17 cellular contexts compared by ENCODE assay signal in genomic region chr1:51966559-51966958, GRCh38. TPM values are rescaled to one million over a fixed set of nuclear protein-coding genes. Genes with fewer than 3 reads are reported as not detected.
A peak's percentile ranks its signal among the peaks of the same experiment; 100 is the strongest.
DNase-seq lines count a peak whose midpoint lies in the region; ATAC-seq, FAIRE-seq and TF ChIP-seq lines count a peak whose summit lies in the region.
"Had no signal": no experiment of that assay in that cellular context is flagged by ENCODE, and none has a peak within 500 bp of the region (broad histone marks: within the 10 kb centered on the region; RNA-seq: fewer than 3 reads in every experiment).

No MANE protein-coding gene starts in this region.

- H3K36me3 ChIP-seq in SK-N-SH (replicated peaks in 1 of 2; ENCODE audit: control insufficient read depth in 1 of 2, insufficient read depth in 2 of 2, low read length in 1 of 2) (peaks cover 0 to 21% of the 10 kb centered on the region in 2 experiments), OCI-LY7 (ENCODE audit: insufficient read depth, low read length) (no peaks in the 10 kb centered on the region), K562 (ENCODE audit: control insufficient read depth, insufficient read depth, low read length) (no peaks in the 10 kb centered on the region), HepG2 (replicated peaks in 1 of 2; ENCODE audit: control insufficient read depth in 1 of 2, insufficient read depth in 2 of 2, low read length in 2 of 2) (no peaks in the 10 kb centered on the region)
- H3K36me3 ChIP-seq: BLaER1 had no signal

- TF ChIP-seq CTCF in SK-N-SH (IDR thresholded peaks at IDR 0.05), result no peak
- TF ChIP-seq CTCF in OCI-LY7 (conservative IDR thresholded peaks at IDR 0.05; ENCODE audit: low read length), result no peak
- 0 out of 6 replicates have a peak, but pooled peaks of 1 of the 3 experiments have one; percentile 11 for TF ChIP-seq CTCF in K562 (IDR thresholded peaks at IDR 0.05 in 2 of 3, conservative IDR thresholded peaks at IDR 0.05 in 1 of 3; ENCODE audit: insufficient read depth in 2 of 3, low read depth in 1 of 3, low read length in 3 of 3)
- TF ChIP-seq CTCF in HepG2 (CRISPR knock-in tag; IDR thresholded peaks at IDR 0.05), result no peak

- DNase-seq in SK-N-SH (no peak), OCI-LY7 (ENCODE audit: low spot score) (no peak), K562 (ENCODE audit: extremely low read depth in 1 of 4, low spot score in 3 of 4) (peak in 1 of 4 experiments; percentile 38), cerebellar cortex (ENCODE audit: low spot score) (no peak), HepG2 (ENCODE audit: low spot score) (no peak), RCC 7860 (ENCODE audit: low spot score) (no peak)
- DNase-seq in activated naive CD4-positive, alpha-beta T cell treated with anti-CD3 and anti-CD28 coated beads for 36 hours, result no peak
- DNase-seq: CD8-positive, alpha-beta T cell; NCI-H2081 treated with DMSO at 0.1 percent for 48 hours; NCI-H748 treated with DMSO at 0.1 percent for 48 hours; Right ventricle myocardium superior had no signal

- no peaks in the 10 kb centered on the region for H3K27me3 Mint-ChIP-seq in activated naive CD4-positive, alpha-beta T cell treated with anti-CD3 and anti-CD28 coated beads for 36 hours (ENCODE audit: low read depth)

- H3K27ac Mint-ChIP-seq in activated naive CD4-positive, alpha-beta T cell treated with anti-CD3 and anti-CD28 coated beads for 36 hours, result no peak overlapping the region
- H3K27ac Mint-ChIP-seq: CD8-positive, alpha-beta T cell had no signal

- TF ChIP-seq RAD21 in SK-N-SH (IDR thresholded peaks at IDR 0.05; ENCODE audit: low read length), result no peak
- peak in 1 of 2 experiments; percentile 26; a peak in 2 of 4 replicates for TF ChIP-seq RAD21 in K562 (CRISPR knock-in tag; conservative IDR thresholded peaks at IDR 0.05 in 1 of 2, IDR thresholded peaks at IDR 0.05 in 1 of 2)
- no peak for TF ChIP-seq RAD21 in HepG2 (CRISPR knock-in tag; IDR thresholded peaks at IDR 0.05)

- H3K4me3 ChIP-seq in SK-N-SH (ENCODE audit: low read depth in 2 of 2, low read length in 1 of 2) (no peak overlapping the region), OCI-LY7 (ENCODE audit: low read depth, low read length, poor library complexity, severe bottlenecking) (no peak overlapping the region), K562 (no peak overlapping the region), HepG2 (replicated peaks in 1 of 3; ENCODE audit: insufficient read depth in 1 of 3, low read depth in 2 of 3, low read length in 3 of 3) (no peak overlapping the region)
- H3K4me3 ChIP-seq: BLaER1, HAP-1 had no signal

- peak; percentile 44 for FAIRE-seq in K562 (lab: Jason Lieb, UNC)
- no peak for FAIRE-seq in HepG2 (lab: Jason Lieb, UNC)
- FAIRE-seq in RCC 7860 (lab: Jason Lieb, UNC), result no peak
- FAIRE-seq: HTR-8/SVneo had no signal

- BruUV-seq in OCI-LY7 (replicated peaks; lab: Mats Ljungman, UMichigan) (no TSS peak), K562 (replicated peaks; lab: Mats Ljungman, UMichigan) (no TSS peak), HepG2 (replicated peaks; lab: Mats Ljungman, UMichigan) (no TSS peak)

- H3K27ac ChIP-seq in SK-N-SH (ENCODE audit: low read depth in 2 of 2, low read length in 1 of 2) (no peak overlapping the region), OCI-LY7 (ENCODE audit: low read depth, low read length, poor library complexity, severe bottlenecking) (no peak overlapping the region), K562 (ENCODE audit: extremely low read depth, low read depth, low read length) (no peak overlapping the region), HepG2 (ENCODE audit: extremely low read length, insufficient read depth, low read length) (no peak overlapping the region)
- H3K27ac ChIP-seq: BLaER1, HL-60 had no signal

- TF ChIP-seq EP300 in SK-N-SH (IDR thresholded peaks at IDR 0.05; ENCODE audit: borderline replicate concordance in 1 of 2, low read depth in 1 of 2, low read length in 1 of 2) (no peak), K562 (IDR thresholded peaks at IDR 0.05; ENCODE audit: low read length) (peak; percentile 60; the same call in 1 of the 2 replicates), HepG2 (IDR thresholded peaks at IDR 0.05; ENCODE audit: low read depth in 2 of 2, low read length in 2 of 2) (no peak), HepG2 (CRISPR knock-in tag; IDR thresholded peaks at IDR 0.05; ENCODE audit: borderline replicate concordance) (no peak)

- H3K4me1 Mint-ChIP-seq in activated naive CD4-positive, alpha-beta T cell treated with anti-CD3 and anti-CD28 coated beads for 36 hours (ENCODE audit: low read depth), result no peaks in the 10 kb centered on the region

- ATAC-seq in SK-N-SH treated with all-trans-retinoic acid at 6 μM for 48 hours (no peak), K562 (peak; percentile 46), HepG2 (no peak)
- ATAC-seq: CD8-positive, alpha-beta T cell; Panc1 had no signal

- H3K36me3 Mint-ChIP-seq in activated naive CD4-positive, alpha-beta T cell treated with anti-CD3 and anti-CD28 coated beads for 36 hours (ENCODE audit: low read depth), result no peaks in the 10 kb centered on the region
- H3K36me3 Mint-ChIP-seq: CD8-positive, alpha-beta T cell had no signal

- H3F3A ChIP-seq in SK-N-SH (replicated peaks; ENCODE audit: insufficient read depth), result peaks cover 12% of the 10 kb centered on the region

- CTCF ChIA-PET in SK-N-SH (lab: Yijun Ruan, JAX) (no interaction called here), OCI-LY7 (lab: Charles Lee; ENCODE audit: unreplicated experiment) (no interaction called here), K562 (lab: Yijun Ruan, JAX; ENCODE audit: low intra/inter-chr PET ratio) (no interaction called here), HepG2 (lab: Yijun Ruan, JAX; ENCODE audit: low intra/inter-chr PET ratio, low total read pairs) (no interaction called here)
- CTCF ChIA-PET in activated naive CD4-positive, alpha-beta T cell treated with anti-CD3 and anti-CD28 coated beads for 36 hours (lab: Charles Lee), result interaction anchor here (1.1 to 1.5 kb wide), 2 partner anchors 21 to 35 kb away, joined by 3 read pairs; no protein-coding TSS in a partner anchor

- no peaks in the 10 kb centered on the region for H4K20me1 ChIP-seq in SK-N-SH (ENCODE audit: insufficient read depth)
- no peaks in the 10 kb centered on the region for H4K20me1 ChIP-seq in OCI-LY7 (ENCODE audit: insufficient read depth, low read length)
- no peaks in the 10 kb centered on the region for H4K20me1 ChIP-seq in K562 (replicated peaks; ENCODE audit: control insufficient read depth, insufficient read depth, low read length)
- H4K20me1 ChIP-seq in HepG2 (ENCODE audit: insufficient read depth, low read length), result no peaks in the 10 kb centered on the region
- H4K20me1 ChIP-seq: BLaER1 had no signal

- H3K9me3 Mint-ChIP-seq in activated naive CD4-positive, alpha-beta T cell treated with anti-CD3 and anti-CD28 coated beads for 36 hours, result no peaks in the 10 kb centered on the region
- H3K9me3 Mint-ChIP-seq: CD8-positive, alpha-beta T cell had no signal

- intact Hi-C loops in OCI-LY7 (cut with micrococcal nuclease; ENCODE audit: unreplicated experiment) (no loop called here), K562 (cut with micrococcal nuclease) (no loop called here), HepG2 (cut with micrococcal nuclease; ENCODE audit: unreplicated experiment) (no loop called here)
- intact Hi-C loops in activated naive CD4-positive, alpha-beta T cell treated with anti-CD3 and anti-CD28 coated beads for 36 hours (cut with micrococcal nuclease), result no loop called here

- H3K9me1 ChIP-seq in K562 (ENCODE audit: control insufficient read depth, insufficient read depth, low read length), result no peaks in the 10 kb centered on the region

- H3K4me2 ChIP-seq in SK-N-SH (no peak overlapping the region), OCI-LY7 (ENCODE audit: low read length) (no peak overlapping the region), K562 (ENCODE audit: insufficient read depth, low read length) (no peak overlapping the region), HepG2 (ENCODE audit: low read depth, low read length) (no peak overlapping the region)
- H3K4me2 ChIP-seq: BLaER1 had no signal

- H3K9me2 ChIP-seq in SK-N-SH (no peaks in the 10 kb centered on the region), OCI-LY7 (ENCODE audit: insufficient read depth, low read length) (no peaks in the 10 kb centered on the region)

- in situ Hi-C loops in K562 (cut with MboI), result no loop called here
- in situ Hi-C loops in HepG2 (cut with HindIII; ENCODE audit: extremely low pct_ligation_motif_present, low pct_unique_long_range_greater_than_20kb), result no loop called here

- TF ChIP-seq POLR2A in K562 (conservative IDR thresholded peaks at IDR 0.05), result no peak
- no peak for TF ChIP-seq POLR2A in HepG2 (IDR thresholded peaks at IDR 0.05; ENCODE audit: insufficient read depth in 1 of 2, low read depth in 2 of 2, low read length in 2 of 2)

- H3K79me2 ChIP-seq in SK-N-SH (ENCODE audit: insufficient read depth) (peaks cover 85% of the 10 kb centered on the region), OCI-LY7 (ENCODE audit: insufficient read depth, low read depth, low read length) (no peaks in the 10 kb centered on the region), K562 (ENCODE audit: control insufficient read depth, insufficient read depth, low read length) (no peaks in the 10 kb centered on the region), HepG2 (ENCODE audit: insufficient read depth, low read length) (no peaks in the 10 kb centered on the region)

- no peak overlapping the region for H3K4me3 Mint-ChIP-seq in activated naive CD4-positive, alpha-beta T cell treated with anti-CD3 and anti-CD28 coated beads for 36 hours
- H3K4me3 Mint-ChIP-seq: CD8-positive, alpha-beta T cell had no signal

- H3K9ac ChIP-seq in SK-N-SH (no peak overlapping the region), K562 (ENCODE audit: insufficient read depth in 1 of 2, low read depth in 2 of 2, low read length in 2 of 2) (peak overlapping the region in 1 of 2 experiments; percentile 39; a peak in 1 of 4 replicates), HepG2 (ENCODE audit: insufficient read depth, low read depth, low read length) (no peak overlapping the region)
- H3K9ac ChIP-seq: BLaER1 had no signal

- H3K4me1 ChIP-seq in SK-N-SH (ENCODE audit: control insufficient read depth in 1 of 2, insufficient read depth in 2 of 2, low read depth in 1 of 2, low read length in 1 of 2), result peaks cover 0 to 41% of the 10 kb centered on the region in 2 experiments; a peak in 2 of 4 replicates
- H3K4me1 ChIP-seq in OCI-LY7 (ENCODE audit: insufficient read depth, low read length, poor library complexity, severe bottlenecking), result peaks cover 15% of the 10 kb centered on the region
- peaks cover 11 to 38% of the 10 kb centered on the region in 2 experiments for H3K4me1 ChIP-seq in K562 (replicated peaks in 1 of 2; ENCODE audit: control insufficient read depth in 2 of 2, insufficient read depth in 2 of 2, low read length in 2 of 2)
- H3K4me1 ChIP-seq in HepG2 (ENCODE audit: insufficient read depth, low read length), result peaks cover 36% of the 10 kb centered on the region

- 94% methylated on average over 2 of the region's 2 CpGs for WGBS in SK-N-SH (ENCODE audit: low lambda C conversion rate)
- WGBS in K562 (ENCODE audit: insufficient coverage, low coverage, missing lambda C conversion rate), result 6% methylated on average over 2 of the region's 2 CpGs
- WGBS in HepG2 (ENCODE audit: low lambda C conversion rate), result 80% methylated on average over 2 of the region's 2 CpGs

- POLR2A ChIA-PET in SK-N-SH (lab: Yijun Ruan, JAX) (no interaction called here), OCI-LY7 (lab: Charles Lee) (no interaction called here), K562 (lab: Yijun Ruan, JAX) (interaction anchor here (0.9 to 1.1 kb wide), 3 partner anchors 11 to 87 kb away, joined by 3 to 4 read pairs (median 3); no protein-coding TSS in a partner anchor), HepG2 (lab: Yijun Ruan, JAX) (no interaction called here)

- H3K27me3 ChIP-seq in SK-N-SH (ENCODE audit: insufficient read depth) (no peaks in the 10 kb centered on the region), K562 (ENCODE audit: control insufficient read depth in 2 of 2, insufficient read depth in 2 of 2, low read length in 2 of 2) (no peaks in the 10 kb centered on the region), HepG2 (ENCODE audit: control insufficient read depth in 1 of 2, insufficient read depth in 2 of 2, low read length in 2 of 2) (no peaks in the 10 kb centered on the region)
- H3K27me3 ChIP-seq: BLaER1 had no signal

- H3K9me3 ChIP-seq in SK-N-SH, result no peaks in the 10 kb centered on the region
- no peaks in the 10 kb centered on the region for H3K9me3 ChIP-seq in OCI-LY7 (ENCODE audit: low read length)
- H3K9me3 ChIP-seq in K562 (replicated peaks; ENCODE audit: control insufficient read depth, insufficient read depth, low read depth, low read length), result no peaks in the 10 kb centered on the region
- H3K9me3 ChIP-seq in HepG2 (ENCODE audit: low read length), result no peaks in the 10 kb centered on the region
- H3K9me3 ChIP-seq: BLaER1, HAP-1 had no signal

- H2AFZ ChIP-seq in SK-N-SH (ENCODE audit: low read depth), result no peak overlapping the region
- H2AFZ ChIP-seq in OCI-LY7 (ENCODE audit: low read length), result peak overlapping the region; percentile 9; the same call in 1 of the 2 replicates
- no peak overlapping the region for H2AFZ ChIP-seq in K562 (ENCODE audit: low read depth, low read length)
- no peak overlapping the region for H2AFZ ChIP-seq in HepG2 (ENCODE audit: low read length)

RNA-seq across cellular contexts. Expression of gene RAB3B, which starts 23.9 kb away (rescaled TPM):
- polyA plus RNA-seq in SK-N-SH (2012; rRNA removed) (10.2 and 12.4 TPM in 2 replicates), K562 (2011; rRNA removed) (0.07 TPM in 2 replicates), K562 (2014; fragmentation: Illumina TruSeq; extraction: Trizol) (0.44 and 0.45 TPM in 2 replicates), K562 (2014; fragmentation: Nextera tagmentation; extraction: Ambion mirVana) (under 1 TPM; 0.13 to 0.14 TPM), K562 (2014; rRNA removed) (0.19 and 0.27 TPM in 2 replicates), HepG2 (2011; rRNA removed) (1.2 and 1.7 TPM in 2 replicates)
- polyA plus RNA-seq in SK-N-SH (2012; cell fraction: cytosol; rRNA removed), result 11.4 and 12.8 TPM in 2 replicates
- polyA plus RNA-seq in SK-N-SH (2012; cell fraction: nucleus; rRNA removed), result 9.2 and 15.1 TPM in 2 replicates
- total RNA-seq in OCI-LY7 (2014; rRNA removed; shearing (Covaris generic)), result 0.03 and 0.05 TPM in 2 replicates
- total RNA-seq in OCI-LY7 (2022) (not detected in 2 replicates), K562 (2014; rRNA removed) (0.18 and 0.33 TPM in 2 replicates), K562 (2014; rRNA removed; fragmentation: Illumina TruSeq; extraction: Trizol) (0.40 and 0.51 TPM in 2 replicates), K562 (2015; rRNA removed; fragmentation: Illumina TruSeq; extraction: Trizol) (0.34 and 0.43 TPM in 2 replicates), K562 (2021) (0.34 and 0.47 TPM in 2 replicates), HepG2 (2016; rRNA removed; fragmentation: Illumina TruSeq; extraction: Trizol) (1.0 and 1.9 TPM in 2 replicates)
- 0.12 and 0.18 TPM in 2 replicates for total RNA-seq in K562 (2011; cell fraction: chromatin; rRNA removed; ENCODE audit: low replicate concordance)
- total RNA-seq in K562 (2011; cell fraction: nucleolus; rRNA removed), result under 0.01 and 0.13 TPM in 2 replicates
- total RNA-seq in K562 (2011; cell fraction: nucleoplasm; rRNA removed), result 0.22 and 0.23 TPM in 2 replicates
- polyA plus RNA-seq in K562 (2011; cell fraction: cytosol; rRNA removed), result 0.04 and 0.06 TPM in 2 replicates
- polyA plus RNA-seq in K562 (2011; cell fraction: nucleus; rRNA removed), result 0.06 and 0.07 TPM in 2 replicates
- polyA plus RNA-seq in K562 (2012), result 0.44 and 1.3 TPM in 2 replicates
- 0.12 and 0.14 TPM in 2 replicates for polyA minus RNA-seq in K562 (2011; rRNA and poly(A)+ RNA removed)
- 0.10 and 0.18 TPM in 2 replicates for polyA minus RNA-seq in K562 (2011; cell fraction: cytosol; rRNA and poly(A)+ RNA removed)
- polyA minus RNA-seq in K562 (2011; cell fraction: nucleus; rRNA and poly(A)+ RNA removed), result under 0.01 TPM in 2 replicates
- under 1 TPM; 0.10 to 0.12 TPM for total RNA-seq in activated naive CD4-positive, alpha-beta T cell treated with anti-CD3 and anti-CD28 coated beads for 36 hours
- 0.09 and 0.10 TPM in 2 replicates for total RNA-seq in HepG2 (2016; cell fraction: cytosol; rRNA removed; fragmentation: Illumina TruSeq; extraction: Trizol; ENCODE audit: low read depth)
- total RNA-seq in HepG2 (2016; cell fraction: insoluble cytoplasmic fraction; rRNA removed; fragmentation: Illumina TruSeq; extraction: Trizol), result 1.2 and 1.6 TPM in 2 replicates
- total RNA-seq in HepG2 (2016; cell fraction: membrane; rRNA removed; fragmentation: Illumina TruSeq; extraction: Trizol), result 0.31 and 0.43 TPM in 2 replicates
- total RNA-seq in HepG2 (2016; cell fraction: nucleus; rRNA removed; fragmentation: Illumina TruSeq; extraction: Trizol), result 0.65 and 0.81 TPM in 2 replicates
- polyA plus RNA-seq in HepG2 (2011; cell fraction: cytosol; rRNA removed), result 0.72 and 1.6 TPM in 2 replicates
- 0.72 and 1.2 TPM in 2 replicates for polyA plus RNA-seq in HepG2 (2011; cell fraction: nucleus; rRNA removed)
- 0.64 and 1.5 TPM in 2 replicates for polyA plus RNA-seq in HepG2 (2012)
- 0.07 and 0.08 TPM in 2 replicates for polyA plus RNA-seq in HepG2 (2016; cell fraction: cytosol; fragmentation: Illumina TruSeq; extraction: Trizol; ENCODE audit: low read depth)
- 0.94 and 1.3 TPM in 2 replicates for polyA plus RNA-seq in HepG2 (2016; cell fraction: insoluble cytoplasmic fraction; fragmentation: Illumina TruSeq; extraction: Trizol; ENCODE audit: low read depth)
- 0.19 and 0.23 TPM in 2 replicates for polyA plus RNA-seq in HepG2 (2016; cell fraction: membrane; fragmentation: Illumina TruSeq; extraction: Trizol; ENCODE audit: low read depth)
- 0.75 and 0.93 TPM in 2 replicates for polyA plus RNA-seq in HepG2 (2016; cell fraction: nucleus; fragmentation: Illumina TruSeq; extraction: Trizol; ENCODE audit: insufficient read depth, low read depth)
- polyA minus RNA-seq in HepG2 (2011; rRNA and poly(A)+ RNA removed; ENCODE audit: low replicate concordance), result 2.2 TPM in 1 of 2 replicates, not detected in the other
- polyA minus RNA-seq in HepG2 (2011; cell fraction: cytosol; rRNA and poly(A)+ RNA removed), result 1.8 and 3.7 TPM in 2 replicates
- polyA minus RNA-seq in HepG2 (2011; cell fraction: nucleus; rRNA and poly(A)+ RNA removed), result 1.0 and 1.9 TPM in 2 replicates
- total RNA-seq: CD8-positive, alpha-beta T cell; Right ventricle myocardium superior had no signal
